In genomic region chr4:71456841-71457240, GRCh38 we compare ENCODE assay signal across 12 cellular contexts.
DNase-seq lines count a peak whose midpoint lies in the region; FAIRE-seq and TF ChIP-seq lines count a peak whose summit lies in the region.
"Had no signal": no experiment of that assay in that cellular context is flagged by ENCODE, and none has a peak within 500 bp of the region (broad histone marks: within the 10 kb centered on the region; RNA-seq: fewer than 3 reads in every experiment).

No MANE protein-coding gene starts in this region.

- no peaks in the 10 kb centered on the region for H4K20me1 ChIP-seq in osteoblast (ENCODE audit: insufficient read depth, low read length)

- no peaks in the 10 kb centered on the region for H3K9me3 ChIP-seq in osteoblast (ENCODE audit: low read depth, low read length)

- TF ChIP-seq CTCF in foreskin fibroblast (IDR thresholded peaks at IDR 0.05; ENCODE audit: low read depth, low read length): no peak
- TF ChIP-seq CTCF in osteoblast (IDR thresholded peaks at IDR 0.05; ENCODE audit: extremely low read depth, low read depth, low read length): no peak

- H3K4me3 ChIP-seq in foreskin fibroblast (ENCODE audit: low read depth in 1 of 2, low read length in 2 of 2) (no peak overlapping the region), osteoblast (ENCODE audit: insufficient read depth, low read length) (no peak overlapping the region)

- DNase-seq in Daoy (ENCODE audit: low read depth) (peak; percentile 1), RCC 7860 (ENCODE audit: low spot score) (peak; percentile 32), foreskin fibroblast (peak; percentile 29 to 45), osteoblast (ENCODE audit: insufficient read length, low spot score, missing footprints) (peak; percentile 55), putamen (ENCODE audit: low spot score) (no peak), HUDEP-2 (lab: John Stamatoyannopoulos, UW; ENCODE audit: unreplicated experiment in 76 of 76) (no peak), cerebellar nuclear complex (lab: John Stamatoyannopoulos, UW) (no peak)
- no peak for DNase-seq in activated CD4-positive, alpha-beta T cell treated with anti-CD3 and anti-CD28 coated beads for 1 hour
- DNase-seq: effector memory CD4-positive, alpha-beta T cell; MM.1S; naive thymus-derived CD4-positive, alpha-beta T cell had no signal

- H3K36me3 ChIP-seq in osteoblast (ENCODE audit: insufficient read depth, low read length): peaks cover 20% of the 10 kb centered on the region

- H3K27ac ChIP-seq in osteoblast (ENCODE audit: low read depth, low read length): peak overlapping the region; percentile 78

- no peaks in the 10 kb centered on the region for H3K27me3 ChIP-seq in osteoblast (ENCODE audit: insufficient read depth, low read length)

- H3K4me2 ChIP-seq in osteoblast (ENCODE audit: insufficient read depth, low read length): peak overlapping the region; percentile 29

- peaks cover 12% of the 10 kb centered on the region for H3K4me1 ChIP-seq in osteoblast (ENCODE audit: insufficient read depth, low read length)

- H2AFZ ChIP-seq in osteoblast (ENCODE audit: low read length): peak overlapping the region; percentile 3

- no peaks in the 10 kb centered on the region for H3K79me2 ChIP-seq in osteoblast (ENCODE audit: insufficient read depth, low read length)

- no peak for FAIRE-seq in RCC 7860 (lab: Jason Lieb, UNC)
- FAIRE-seq: GM19239 had no signal

Comparison
In these comparisons a context has a peak if more than half of its experiments do, and no peak if none do; other contexts are left out.
1. DNase-seq: peak in Daoy (single experiment), RCC 7860 (single experiment), foreskin fibroblast (2 of 2) and osteoblast (single experiment); none in putamen (single experiment), HUDEP-2 (0 of 76), activated CD4-positive, alpha-beta T cell treated with anti-CD3 and anti-CD28 coated beads for 1 hour (single experiment) and cerebellar nuclear complex (0 of 2).